25 cellular contexts compared by ENCODE assay signal in the genomic region with DNA sequence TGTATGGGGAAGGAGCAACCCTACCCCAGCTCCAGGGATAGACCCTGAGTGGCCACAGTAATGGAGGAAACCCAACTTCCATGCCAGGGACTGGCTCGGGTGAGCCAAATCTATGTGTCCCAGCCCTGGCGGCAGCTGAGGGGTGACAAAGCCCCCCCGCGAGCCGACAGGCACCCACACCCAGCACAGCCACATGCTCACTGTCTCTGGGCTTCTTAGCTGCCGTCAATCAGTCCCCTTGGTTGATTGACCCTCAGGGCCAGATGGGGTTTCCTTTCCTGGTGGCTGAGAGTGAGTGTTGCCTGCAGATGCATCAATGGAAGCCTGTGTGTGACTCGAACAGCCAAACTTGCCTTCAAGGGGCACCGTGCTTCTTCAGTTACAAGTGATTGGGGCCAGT. TPM values are rescaled to one million over a fixed set of nuclear protein-coding genes. Genes with fewer than 3 reads are reported as not detected.
"Had no signal": no experiment of that assay in that cellular context is flagged by ENCODE, and none has a peak within 500 bp of the region (broad histone marks: within the 10 kb centered on the region; RNA-seq: fewer than 3 reads in every experiment).

No MANE protein-coding gene starts in this region.

- H3K36me3 Mint-ChIP-seq: activated naive CD4-positive, alpha-beta T cell treated with anti-CD3 and anti-CD28 coated beads, Interleukin-2, amount 50 U/mL, for 24 hours; brain had no signal

- H3K9me3 Mint-ChIP-seq: activated CD4-positive, alpha-beta T cell treated with anti-CD3 and anti-CD28 coated beads, Interleukin-2, amount 10 ng/mL, durations not matched to agents 7 days and 5 days; activated CD8-positive, alpha-beta T cell treated with anti-CD3 and anti-CD28 coated beads for 36 hours; activated naive CD4-positive, alpha-beta T cell treated with anti-CD3 and anti-CD28 coated beads, Interleukin-2, amount 50 U/mL, for 24 hours; activated T-helper 1 cell treated with anti-CD3 and anti-CD28 coated beads, Interleukin-12 subunit alpha, Interleukin-12 subunit beta, Interleukin-2, Interleukin-4 antibody, amounts not matched to agents 30 ng/mL and 10 ng/mL and 1 ng/mL, durations not matched to agents 14 hours and 24 hours and 36 hours; dendritic cell treated with granulocyte-macrophage colony-stimulating factor and Interleukin-4, amounts not matched to agents 40 ng/mL and 50 ng/mL, for 4 days; memory B cell; nephron progenitor cell had no signal

- ATAC-seq: activated CD8-positive, alpha-beta memory T cell treated with anti-CD3 and anti-CD28 coated beads, Interleukin-2, amount 10 ng/mL, durations not matched to agents 7 days and 5 days; activated CD8-positive, alpha-beta T cell treated with anti-CD3 and anti-CD28 coated beads for 36 hours; gastrocnemius medialis had no signal

- H3K36me3 ChIP-seq: esophagus muscularis mucosa, gastrocnemius medialis, thoracic aorta, upper lobe of left lung had no signal

- H3K4me3 ChIP-seq: esophagus muscularis mucosa, gastrocnemius medialis, thoracic aorta, upper lobe of left lung had no signal

- H3K4me3 Mint-ChIP-seq: activated CD4-positive, alpha-beta T cell treated with anti-CD3 and anti-CD28 coated beads, Interleukin-2, amount 10 ng/mL, durations not matched to agents 7 days and 5 days; activated CD8-positive, alpha-beta memory T cell treated with anti-CD3 and anti-CD28 coated beads, Interleukin-2, amount 10 ng/mL, durations not matched to agents 7 days and 5 days; activated CD8-positive, alpha-beta T cell treated with anti-CD3 and anti-CD28 coated beads for 36 hours; activated naive CD4-positive, alpha-beta T cell treated with anti-CD3 and anti-CD28 coated beads, Interleukin-2, amount 50 U/mL, for 24 hours; activated T-helper 1 cell treated with anti-CD3 and anti-CD28 coated beads, Interleukin-12 subunit alpha, Interleukin-12 subunit beta, Interleukin-2, Interleukin-4 antibody, amounts not matched to agents 30 ng/mL and 10 ng/mL and 1 ng/mL, durations not matched to agents 14 hours and 24 hours and 36 hours; brain; dendritic cell treated with granulocyte-macrophage colony-stimulating factor and Interleukin-4, amounts not matched to agents 40 ng/mL and 50 ng/mL, for 4 days; memory B cell; nephron progenitor cell had no signal

- H3K9me3 ChIP-seq: esophagus muscularis mucosa, gastrocnemius medialis, thoracic aorta, upper lobe of left lung had no signal

- H3K27ac ChIP-seq: esophagus muscularis mucosa, gastrocnemius medialis, thoracic aorta, upper lobe of left lung had no signal

- DNase-seq: activated CD4-positive, alpha-beta T cell treated with anti-CD3 and anti-CD28 coated beads, Interleukin-2, amount 10 ng/mL, durations not matched to agents 7 days and 5 days; activated CD4-positive, CD25-positive, alpha-beta regulatory T cell treated with anti-CD3 and anti-CD28 coated beads, Interleukin-2, amount 50 U/mL, for 72 hours; activated CD8-positive, alpha-beta memory T cell treated with anti-CD3 and anti-CD28 coated beads, Interleukin-2, amount 10 ng/mL, durations not matched to agents 7 days and 5 days; activated CD8-positive, alpha-beta T cell treated with anti-CD3 and anti-CD28 coated beads for 36 hours; activated gamma-delta T cell; activated T-cell treated with anti-CD3 and anti-CD28 coated beads for 4 hours; effector CD8-positive, alpha-beta T cell; gastrocnemius medialis; hypothalamus; nephron progenitor cell; occipital lobe; stimulated activated CD4-positive, alpha-beta T cell treated with anti-CD3 and anti-CD28 coated beads, Interleukin-4, amount 100 ng/mL, for 24 hours; stimulated activated naive CD4-positive, alpha-beta T cell treated with Interleukin-2 at 50 U/mL for 16 hours; SW 1271; T-helper 2 cell; upper lobe of left lung had no signal

- H3K27ac Mint-ChIP-seq: activated CD4-positive, alpha-beta T cell treated with anti-CD3 and anti-CD28 coated beads, Interleukin-2, amount 10 ng/mL, durations not matched to agents 7 days and 5 days; activated CD8-positive, alpha-beta memory T cell treated with anti-CD3 and anti-CD28 coated beads, Interleukin-2, amount 10 ng/mL, durations not matched to agents 7 days and 5 days; activated CD8-positive, alpha-beta T cell treated with anti-CD3 and anti-CD28 coated beads for 36 hours; activated naive CD4-positive, alpha-beta T cell treated with anti-CD3 and anti-CD28 coated beads, Interleukin-2, amount 50 U/mL, for 24 hours; activated T-helper 1 cell treated with anti-CD3 and anti-CD28 coated beads, Interleukin-12 subunit alpha, Interleukin-12 subunit beta, Interleukin-2, Interleukin-4 antibody, amounts not matched to agents 30 ng/mL and 10 ng/mL and 1 ng/mL, durations not matched to agents 14 hours and 24 hours and 36 hours; dendritic cell treated with granulocyte-macrophage colony-stimulating factor and Interleukin-4, amounts not matched to agents 40 ng/mL and 50 ng/mL, for 4 days; memory B cell; nephron progenitor cell had no signal

RNA-seq across cellular contexts. Expression of a gene that starts 2.1 kb away (rescaled TPM):
- total RNA-seq: activated CD4-positive, alpha-beta T cell treated with anti-CD3 and anti-CD28 coated beads, Interleukin-2, amount 10 ng/mL, durations not matched to agents 7 days and 5 days; activated CD8-positive, alpha-beta memory T cell treated with anti-CD3 and anti-CD28 coated beads, Interleukin-2, amount 10 ng/mL, durations not matched to agents 7 days and 5 days; activated CD8-positive, alpha-beta T cell treated with anti-CD3 and anti-CD28 coated beads for 36 hours; activated T-helper 1 cell treated with anti-CD3 and anti-CD28 coated beads, Interleukin-12 subunit alpha, Interleukin-12 subunit beta, Interleukin-2, Interleukin-4 antibody, amounts not matched to agents 30 ng/mL and 10 ng/mL and 1 ng/mL, durations not matched to agents 14 hours and 24 hours and 36 hours; cardiac septum; myocyte had no signal
